Comparison of ENCODE assay signal across 10 cellular contexts in genomic region chr3:165194477-165195135, GRCh38. TPM values are rescaled to one million over a fixed set of nuclear protein-coding genes. Genes with fewer than 3 reads are reported as not detected.
DNase-seq lines count a peak whose midpoint lies in the region; ATAC-seq and TF ChIP-seq lines count a peak whose summit lies in the region.
"Had no signal": no experiment of that assay in that cellular context is flagged by ENCODE, and none has a peak within 500 bp of the region (broad histone marks: within the 10 kb centered on the region; RNA-seq: fewer than 3 reads in every experiment).

No MANE protein-coding gene starts in this region.

- TF ChIP-seq EP300 in transverse colon (IDR thresholded peaks at IDR 0.05; ENCODE audit: low read depth): no peak

- H3K36me3 ChIP-seq in HUES6 (ENCODE audit: control insufficient read depth, insufficient read depth, low read length) (no peaks in the 10 kb centered on the region), ascending aorta (no peaks in the 10 kb centered on the region), iPS-18a (ENCODE audit: control insufficient read depth, low read depth, low read length) (no peaks in the 10 kb centered on the region), transverse colon (no peaks in the 10 kb centered on the region)

- 20 to 25% methylated on average over 2 to 16 of the region's 16 CpGs for WGBS in transverse colon (ENCODE audit: low coverage in 1 of 2), 2 donors

- intact Hi-C loops in ascending aorta (cut with DNase I): no loop called here
- intact Hi-C loops in transverse colon (cut with DNase I; ENCODE audit: low total_unique reads): no loop called here

- peaks cover 9% of the 10 kb centered on the region for H3K4me1 ChIP-seq in HUES6 (ENCODE audit: control insufficient read depth, insufficient read depth, low read length)
- H3K4me1 ChIP-seq in ascending aorta: peaks cover 3 to 19% of the 10 kb centered on the region in 2 donors
- H3K4me1 ChIP-seq in iPS-18a (ENCODE audit: control insufficient read depth, low read depth, low read length): peaks cover 17% of the 10 kb centered on the region
- peaks cover 0 to 43% (median 21%) of the 10 kb centered on the region in 4 donors for H3K4me1 ChIP-seq in transverse colon

- peak overlapping the region; percentile 71 for H3K4me3 ChIP-seq in HUES6 (ENCODE audit: low read depth, low read length)
- H3K4me3 ChIP-seq in ascending aorta: peak overlapping the region; percentile 51 to 67
- peak overlapping the region; percentile 83 for H3K4me3 ChIP-seq in iPS-18a (ENCODE audit: low read length)
- H3K4me3 ChIP-seq in transverse colon: peak overlapping the region in 2 of 4 donors; percentile 37 to 56

- no peak for ATAC-seq in HG02840 (IDR thresholded peaks at IDR 0.05; ENCODE audit: low FRiP score, unreplicated experiment)

- H3K27me3 ChIP-seq in HUES6 (ENCODE audit: control insufficient read depth, insufficient read depth, low read length) (peaks cover 68% of the 10 kb centered on the region), ascending aorta (peaks cover 3% of the 10 kb centered on the region), iPS-18a (ENCODE audit: control insufficient read depth, insufficient read depth, low read length) (peaks cover 57% of the 10 kb centered on the region), transverse colon (peaks cover 81% of the 10 kb centered on the region)

- no peak for TF ChIP-seq POLR2A in transverse colon (IDR thresholded peaks at IDR 0.05)

- H3K9me3 ChIP-seq in HUES6 (ENCODE audit: control insufficient read depth, insufficient read depth, low read depth, low read length): no peaks in the 10 kb centered on the region
- no peaks in the 10 kb centered on the region for H3K9me3 ChIP-seq in ascending aorta
- no peaks in the 10 kb centered on the region for H3K9me3 ChIP-seq in iPS-18a (ENCODE audit: control insufficient read depth, low read depth, low read length)
- no peaks in the 10 kb centered on the region for H3K9me3 ChIP-seq in transverse colon

- DNase-seq in ascending aorta (ENCODE audit: low spot score in 2 of 2) (no peak), retina (peak; percentile 68), transverse colon (no peak)
- no peak for DNase-seq in activated CD8-positive, alpha-beta memory T cell treated with anti-CD3 and anti-CD28 coated beads, Interleukin-2, amount 50 U/mL, for 4 hours
- DNase-seq: activated CD4-positive, alpha-beta T cell treated with anti-CD3 and anti-CD28 coated beads for 48 hours; activated effector memory CD4-positive, alpha-beta T cell treated with Interleukin-2 at 50 U/mL for 16 hours; NCI-H1694 had no signal

- in situ Hi-C loops in transverse colon (cut with MboI; ENCODE audit: low pct_ligation_motif_present in 1 of 4, low pct_unique_long_range_greater_than_20kb in 1 of 4, low sequenced_read_pairs in 3 of 4): no loop called here

- TF ChIP-seq CTCF in ascending aorta (IDR thresholded peaks at IDR 0.05): no peak
- TF ChIP-seq CTCF in transverse colon (IDR thresholded peaks at IDR 0.05): no peak

- H3K9ac ChIP-seq in HUES6 (ENCODE audit: low read length) (no peak overlapping the region), iPS-18a (ENCODE audit: low read length) (peak overlapping the region; percentile 6)

- H3K27ac ChIP-seq in HUES6 (ENCODE audit: low read depth, low read length): no peak overlapping the region
- no peak overlapping the region for H3K27ac ChIP-seq in ascending aorta
- no peak overlapping the region for H3K27ac ChIP-seq in iPS-18a (ENCODE audit: low read length)
- peak overlapping the region in 1 of 4 donors; percentile 33 for H3K27ac ChIP-seq in transverse colon

RNA-seq across cellular contexts. Expression of gene SLITRK3, which starts 1.6 kb away (rescaled TPM):
- total RNA-seq in ascending aorta: not detected
- under 1 TPM in 2 of 4 donors, not detected in 2; 0.55 to 0.64 TPM for total RNA-seq in transverse colon
